ENCODE assay signal across 8 cellular contexts in genomic region chr15:83010709-83011270, GRCh38. TPM values are rescaled to one million over a fixed set of nuclear protein-coding genes. Genes with fewer than 3 reads are reported as not detected.
A peak's percentile ranks its signal among the peaks of the same experiment; 100 is the strongest.
DNase-seq lines count a peak whose midpoint lies in the region; ATAC-seq and TF ChIP-seq lines count a peak whose summit lies in the region.

No MANE protein-coding gene starts in this region.

- H3K9me3 Mint-ChIP-seq in activated T-cell treated with anti-CD3 and anti-CD28 coated beads, Interleukin-2, amount 50 U/mL, for 72 hours, result peaks cover 0 to 3% of the 10 kb centered on the region in 2 donors
- H3K9me3 Mint-ChIP-seq in natural killer cell, result no peaks in the 10 kb centered on the region

- peak overlapping the region; percentile 85 for H3K4me2 ChIP-seq in PC-3 (ENCODE audit: low read length)

- CTCF ChIA-PET in PC-3 (lab: Charles Lee), result interaction anchor here (0.6 to 1.3 kb wide), 2 partner anchors 210 to 261 kb away, joined by 3 to 4 read pairs; no protein-coding TSS in a partner anchor

- no peaks in the 10 kb centered on the region for H3F3A ChIP-seq in PC-3 (ENCODE audit: low read length, unreplicated experiment)

- H3K4me1 ChIP-seq in PC-3 (ENCODE audit: insufficient read depth, low read length), result peaks cover 20% of the 10 kb centered on the region

- peaks cover 14% of the 10 kb centered on the region for H3K36me3 ChIP-seq in PC-3 (ENCODE audit: low read depth, low read length)

- H3K9ac ChIP-seq in PC-3 (ENCODE audit: low read length), result peak overlapping the region; percentile 93

- H3K27me3 Mint-ChIP-seq in activated T-cell treated with anti-CD3 and anti-CD28 coated beads, Interleukin-2, amount 50 U/mL, for 72 hours (ENCODE audit: low read depth), result no peaks in the 10 kb centered on the region
- no peaks in the 10 kb centered on the region for H3K27me3 Mint-ChIP-seq in natural killer cell (ENCODE audit: low read depth in 2 of 2)

- peaks cover 10 to 11% of the 10 kb centered on the region in 2 donors for H3K36me3 Mint-ChIP-seq in activated T-cell treated with anti-CD3 and anti-CD28 coated beads, Interleukin-2, amount 50 U/mL, for 72 hours (ENCODE audit: insufficient read depth in 2 of 2)
- H3K36me3 Mint-ChIP-seq in natural killer cell, result no peaks in the 10 kb centered on the region

- ATAC-seq in GM21367 (IDR thresholded peaks at IDR 0.05; ENCODE audit: unreplicated experiment), result peak; percentile 54
- ATAC-seq in PC-3, result peak; percentile 61
- peak; percentile 61 to 64 for ATAC-seq in activated T-cell treated with anti-CD3 and anti-CD28 coated beads, Interleukin-2, amount 50 U/mL, for 72 hours (replicated peaks in 1 of 2)
- ATAC-seq in natural killer cell, result peak; percentile 52 to 75 (median 63)

- H3K9me3 ChIP-seq in PC-3 (ENCODE audit: low read length), result no peaks in the 10 kb centered on the region

- POLR2A ChIA-PET in PC-3 (lab: Charles Lee; ENCODE audit: unreplicated experiment), result no interaction called here

- peak overlapping the region; percentile 80 for H2AFZ ChIP-seq in PC-3 (ENCODE audit: low read length)

- intact Hi-C loops in PC-3 (cut with micrococcal nuclease), result loop anchor here (2.0 kb wide), 1 partner anchor 198 kb away; no protein-coding TSS in a partner anchor
- intact Hi-C loops in natural killer cell (cut with micrococcal nuclease), result loop anchor here (1.0 to 10.0 kb wide), 4 partner anchors 24 to 203 kb away; partner anchors contain the start of genes FSD2, HDGFL3, RAMAC and TM6SF1

- no peaks in the 10 kb centered on the region for H3K27me3 ChIP-seq in PC-3 (ENCODE audit: low read length)

- peak overlapping the region; percentile 44 for H3K27ac ChIP-seq in PC-3 (ENCODE audit: low read length)

- peak overlapping the region; percentile 82 to 95 for H3K4me3 Mint-ChIP-seq in activated T-cell treated with anti-CD3 and anti-CD28 coated beads, Interleukin-2, amount 50 U/mL, for 72 hours
- peak overlapping the region; percentile 93 for H3K4me3 Mint-ChIP-seq in natural killer cell

- TF ChIP-seq CTCF in PC-3 (conservative IDR thresholded peaks at IDR 0.05; ENCODE audit: low read depth, low read length) (peak; percentile 86), natural killer cell (IDR thresholded peaks at IDR 0.05) (peak; percentile 64)

- peak overlapping the region; percentile 64 for H3K27ac Mint-ChIP-seq in activated T-cell treated with anti-CD3 and anti-CD28 coated beads, Interleukin-2, amount 50 U/mL, for 72 hours
- H3K27ac Mint-ChIP-seq in natural killer cell, result peak overlapping the region; percentile 85 to 90

- peaks cover 53% of the 10 kb centered on the region for H3K4me1 Mint-ChIP-seq in activated T-cell treated with anti-CD3 and anti-CD28 coated beads, Interleukin-2, amount 50 U/mL, for 72 hours (ENCODE audit: low read depth)
- peaks cover 52% of the 10 kb centered on the region in 2 donors for H3K4me1 Mint-ChIP-seq in natural killer cell

- no peaks in the 10 kb centered on the region for H4K20me1 ChIP-seq in PC-3 (ENCODE audit: low read length)

- H3K79me2 ChIP-seq in PC-3 (ENCODE audit: low read length), result peaks cover 14% of the 10 kb centered on the region

- peak; percentile 67 for DNase-seq in Caki2 (ENCODE audit: low read depth)
- peak; percentile 68 for DNase-seq in HT1080 (ENCODE audit: low read depth)
- peak; percentile 71 for DNase-seq in PC-3
- peak; percentile 83 for DNase-seq in activated T-cell treated with anti-CD3 and anti-CD28 coated beads, Interleukin-2, amount 50 U/mL, for 72 hours
- peak; percentile 82 for DNase-seq in fibroblast of peridontal ligament (ENCODE audit: extremely low read depth)
- DNase-seq in natural killer cell, result peak; percentile 61
- peak; percentile 46 to 68 (median 58) for DNase-seq in stimulated activated naive CD4-positive, alpha-beta T cell (lab: John Stamatoyannopoulos, UW)

- BruUV-seq in PC-3 (replicated peaks; lab: Mats Ljungman, UMichigan), result TSS peak; percentile 45

- H3K4me3 ChIP-seq in PC-3 (ENCODE audit: low read length), result peak overlapping the region; percentile 92

- H3K9me2 ChIP-seq in PC-3 (replicated peaks; ENCODE audit: low read length), result no peaks in the 10 kb centered on the region

- in situ Hi-C loops in Caki2 (cut with HindIII; ENCODE audit: low pct_unique_long_range_greater_than_20kb, low sequenced_read_pairs), result no loop called here

RNA-seq across cellular contexts. Expression of gene C15orf40, which starts 0.6 kb away (rescaled TPM):
- 37.6 and 51.0 TPM in 2 replicates for total RNA-seq in Caki2 (2014; rRNA removed; shearing (Covaris generic); ENCODE audit: low replicate concordance)
- 47.0 and 58.0 TPM in 2 replicates for total RNA-seq in HT1080 (2014; rRNA removed; shearing (Covaris generic))
- 29.9 and 45.5 TPM in 2 replicates for polyA plus RNA-seq in HT1080 (2015; cell fraction: cytosol; rRNA removed)
- polyA plus RNA-seq in HT1080 (2015; cell fraction: nucleus; rRNA removed), result 15.2 and 21.2 TPM in 2 replicates
- total RNA-seq in PC-3 (2014; rRNA removed) (10.3 and 25.8 TPM in 2 replicates), natural killer cell (10 to 100 TPM; 12.5 to 16.0 (median 15.1) TPM)
- 10 to 100 TPM; 31.5 to 40.8 TPM for total RNA-seq in activated T-cell treated with anti-CD3 and anti-CD28 coated beads, Interleukin-2, amount 50 U/mL, for 72 hours

RNA-seq across cellular contexts. Expression of gene RAMAC, which starts 24.8 kb away (rescaled TPM):
- total RNA-seq in Caki2 (2014; rRNA removed; shearing (Covaris generic); ENCODE audit: low replicate concordance), result 16.8 and 28.5 TPM in 2 replicates
- total RNA-seq in HT1080 (2014; rRNA removed; shearing (Covaris generic)), result 37.6 and 37.9 TPM in 2 replicates
- 24.0 and 25.1 TPM in 2 replicates for polyA plus RNA-seq in HT1080 (2015; cell fraction: cytosol; rRNA removed)
- 19.0 and 20.4 TPM in 2 replicates for polyA plus RNA-seq in HT1080 (2015; cell fraction: nucleus; rRNA removed)
- total RNA-seq in PC-3 (2014; rRNA removed) (33.6 and 43.8 TPM in 2 replicates), natural killer cell (10 to 100 TPM; 15.4 to 27.2 (median 25.7) TPM)
- total RNA-seq in activated T-cell treated with anti-CD3 and anti-CD28 coated beads, Interleukin-2, amount 50 U/mL, for 72 hours, result 10 to 100 TPM; 14.0 to 16.0 TPM

RNA-seq across cellular contexts. Expression of gene BTBD1, which starts 56.3 kb away (rescaled TPM):
- total RNA-seq in Caki2 (2014; rRNA removed; shearing (Covaris generic); ENCODE audit: low replicate concordance), result 46.5 and 56.8 TPM in 2 replicates
- total RNA-seq in HT1080 (2014; rRNA removed; shearing (Covaris generic)), result 95.0 and 108 TPM in 2 replicates
- 69.4 and 80.1 TPM in 2 replicates for polyA plus RNA-seq in HT1080 (2015; cell fraction: cytosol; rRNA removed)
- polyA plus RNA-seq in HT1080 (2015; cell fraction: nucleus; rRNA removed), result 41.2 and 46.9 TPM in 2 replicates
- total RNA-seq in PC-3 (2014; rRNA removed) (83.9 and 109 TPM in 2 replicates), natural killer cell (10 to 100 TPM; 42.5 to 54.4 (median 54.0) TPM)
- total RNA-seq in activated T-cell treated with anti-CD3 and anti-CD28 coated beads, Interleukin-2, amount 50 U/mL, for 72 hours, result 10 to 100 TPM; 65.0 to 65.7 TPM

RNA-seq across cellular contexts. Expression of gene HOMER2, which starts 58.3 kb away (rescaled TPM):
- total RNA-seq in Caki2 (2014; rRNA removed; shearing (Covaris generic); ENCODE audit: low replicate concordance), result 22.1 and 34.2 TPM in 2 replicates
- 27.1 and 28.6 TPM in 2 replicates for total RNA-seq in HT1080 (2014; rRNA removed; shearing (Covaris generic))
- polyA plus RNA-seq in HT1080 (2015; cell fraction: cytosol; rRNA removed), result 10.7 and 12.2 TPM in 2 replicates
- 6.9 and 7.1 TPM in 2 replicates for polyA plus RNA-seq in HT1080 (2015; cell fraction: nucleus; rRNA removed)
- total RNA-seq in PC-3 (2014; rRNA removed), result 22.6 and 29.5 TPM in 2 replicates
- total RNA-seq in activated T-cell treated with anti-CD3 and anti-CD28 coated beads, Interleukin-2, amount 50 U/mL, for 72 hours, result 10 to 100 TPM in 1 of 2 donors, 1 to 10 TPM in 1; 9.6 to 10.9 TPM
- 1 to 10 TPM; 3.6 to 7.0 (median 4.0) TPM for total RNA-seq in natural killer cell

Comparison
In these comparisons a context has a peak if more than half of its experiments do, and no peak if none do; other contexts are left out.
1. Peak in every context shown above with its lines: DNase-seq, ATAC-seq, H3K4me3 ChIP-seq and H3K27ac ChIP-seq.